ENCODE assay signal across 20 cellular contexts in the genomic region with DNA sequence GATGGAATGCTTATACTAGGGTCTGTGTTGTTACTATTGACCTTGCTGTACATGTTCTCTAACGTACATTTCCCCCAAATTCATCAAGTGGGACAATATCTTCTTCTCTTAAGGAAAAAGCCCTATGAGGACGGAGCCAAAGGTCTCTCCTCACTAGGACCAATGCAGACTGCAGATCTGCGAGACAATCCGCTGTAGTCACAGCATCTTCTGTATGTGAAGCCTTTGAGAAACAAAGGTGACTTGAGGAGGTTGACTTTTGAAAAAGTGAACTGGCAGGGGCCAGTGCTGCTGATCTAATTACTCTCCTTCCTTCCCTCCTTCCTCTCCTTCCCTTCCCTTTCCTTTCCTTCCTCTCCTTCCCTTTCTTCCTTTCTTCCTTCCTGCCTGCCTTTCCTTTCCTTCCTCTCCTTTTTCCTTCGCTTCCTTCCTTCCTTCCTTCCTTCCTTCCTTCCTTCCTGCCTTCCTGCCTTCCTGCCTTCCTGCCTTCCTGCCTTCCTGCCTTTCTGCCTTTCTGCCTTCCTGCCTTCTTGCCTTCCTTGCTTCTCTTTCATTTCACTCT.
DNase-seq lines count a peak whose midpoint lies in the region; ATAC-seq, FAIRE-seq and TF ChIP-seq lines count a peak whose summit lies in the region.
"Had no signal": no experiment of that assay in that cellular context is flagged by ENCODE, and none has a peak within 500 bp of the region (broad histone marks: within the 10 kb centered on the region; RNA-seq: fewer than 3 reads in every experiment).

No MANE protein-coding gene starts in this region.

- no peaks in the 10 kb centered on the region for H4K20me1 ChIP-seq in GM23338 (replicated peaks; ENCODE audit: insufficient read depth)
- no peaks in the 10 kb centered on the region for H4K20me1 ChIP-seq in PC-3 (ENCODE audit: low read length)
- H4K20me1 ChIP-seq in endothelial cell of umbilical vein (replicated peaks; ENCODE audit: control insufficient read depth, extremely low read depth, insufficient read depth, low read length): no peaks in the 10 kb centered on the region
- H4K20me1 ChIP-seq: BLaER1 had no signal

- DNase-seq in GM23338 (ENCODE audit: low spot score) (peak; percentile 21), PC-3 (no peak), endothelial cell of umbilical vein (ENCODE audit: low read depth, low spot score) (no peak), neural crest cell (ENCODE audit: low read depth, low spot score) (no peak), MV-4-11 (lab: John Stamatoyannopoulos, UW) (no peak), HAP-1 (ENCODE audit: low spot score in 2 of 2) (no peak)
- DNase-seq: CD8-positive, alpha-beta memory T cell; DMS79; GM23248; NCI-H1092 treated with DMSO at 0.1 percent for 48 hours; NCI-H1694; NCI-H2227 treated with DMSO at 0.1 percent for 48 hours; NCI-H524; RPMI8226; SIG-M5 had no signal

- POLR2A ChIA-PET in PC-3 (lab: Charles Lee; ENCODE audit: unreplicated experiment): no interaction called here
- POLR2A ChIA-PET in endothelial cell of umbilical vein (lab: Charles Lee): no interaction called here

- H3K4me3 Mint-ChIP-seq in GM23338 (no peak overlapping the region), neural crest cell (no peak overlapping the region)
- H3K4me3 Mint-ChIP-seq: CD8-positive, alpha-beta memory T cell had no signal

- peak overlapping the region; percentile 42; the same call in 1 of the 2 replicates for H3K4me2 ChIP-seq in GM23338
- peak overlapping the region; percentile 55 for H3K4me2 ChIP-seq in PC-3 (ENCODE audit: low read length)
- H3K4me2 ChIP-seq in endothelial cell of umbilical vein (ENCODE audit: insufficient read depth, low read length): no peak overlapping the region
- H3K4me2 ChIP-seq: BLaER1, KMS-11 had no signal

- H3K9me3 ChIP-seq in PC-3 (ENCODE audit: low read length) (no peaks in the 10 kb centered on the region), endothelial cell of umbilical vein (replicated peaks; ENCODE audit: control insufficient read depth, insufficient read depth, low read length) (no peaks in the 10 kb centered on the region), HAP-1 (no peaks in the 10 kb centered on the region)
- H3K9me3 ChIP-seq: BLaER1 had no signal

- H3K27me3 Mint-ChIP-seq in GM23338 (ENCODE audit: insufficient read depth, low read depth, poor library complexity) (peaks cover 1% of the 10 kb centered on the region), neural crest cell (ENCODE audit: low read depth) (no peaks in the 10 kb centered on the region)

- peak; percentile 42 for FAIRE-seq in endothelial cell of umbilical vein (lab: Jason Lieb, UNC)
- FAIRE-seq: D721Med had no signal

- no peaks in the 10 kb centered on the region; the same call in 1 of the 2 replicates for H3K27me3 ChIP-seq in GM23338 (ENCODE audit: insufficient read depth)
- no peaks in the 10 kb centered on the region for H3K27me3 ChIP-seq in PC-3 (ENCODE audit: low read length)
- H3K27me3 ChIP-seq in endothelial cell of umbilical vein (ENCODE audit: control insufficient read depth in 2 of 2, insufficient read depth in 2 of 2, low read length in 2 of 2): no peaks in the 10 kb centered on the region
- H3K27me3 ChIP-seq in HAP-1 (ENCODE audit: low read depth): no peaks in the 10 kb centered on the region
- H3K27me3 ChIP-seq: BLaER1 had no signal

- in situ Hi-C loops in HAP-1 (cut with MboI; ENCODE audit: low sequenced_read_pairs): no loop called here

- H3K9me2 ChIP-seq in GM23338 (ENCODE audit: insufficient read depth) (no peaks in the 10 kb centered on the region), PC-3 (replicated peaks; ENCODE audit: low read length) (no peaks in the 10 kb centered on the region)

- no peaks in the 10 kb centered on the region for H3K9me1 ChIP-seq in endothelial cell of umbilical vein (replicated peaks; ENCODE audit: control insufficient read depth, extremely low read depth, insufficient read depth, low read length)

- H3F3A ChIP-seq in GM23338 (replicated peaks; ENCODE audit: low read depth) (no peaks in the 10 kb centered on the region), PC-3 (ENCODE audit: low read length, unreplicated experiment) (no peaks in the 10 kb centered on the region)

- H3K36me3 ChIP-seq in GM23338 (ENCODE audit: insufficient read depth) (no peaks in the 10 kb centered on the region), PC-3 (ENCODE audit: low read depth, low read length) (no peaks in the 10 kb centered on the region), endothelial cell of umbilical vein (ENCODE audit: control insufficient read depth in 2 of 2, extremely low read depth in 1 of 2, insufficient read depth in 2 of 2, low read length in 2 of 2) (no peaks in the 10 kb centered on the region), HAP-1 (replicated peaks) (no peaks in the 10 kb centered on the region)
- H3K36me3 ChIP-seq: BLaER1 had no signal

- H3K4me1 ChIP-seq in GM23338 (ENCODE audit: insufficient read depth): peaks cover 29% of the 10 kb centered on the region
- H3K4me1 ChIP-seq in PC-3 (ENCODE audit: insufficient read depth, low read length): peaks cover 11% of the 10 kb centered on the region
- H3K4me1 ChIP-seq in endothelial cell of umbilical vein (ENCODE audit: control insufficient read depth, extremely low read depth, insufficient read depth, low read length): peaks cover 18% of the 10 kb centered on the region
- H3K4me1 ChIP-seq in HAP-1: peaks cover 35% of the 10 kb centered on the region
- H3K4me1 ChIP-seq: BLaER1 had no signal

- CTCF ChIA-PET in PC-3 (lab: Charles Lee) (no interaction called here), endothelial cell of umbilical vein (lab: Charles Lee) (no interaction called here)

- H3K27ac Mint-ChIP-seq in GM23338 (no peak overlapping the region), neural crest cell (ENCODE audit: unreplicated experiment) (peak overlapping the region; percentile 71)
- H3K27ac Mint-ChIP-seq: CD8-positive, alpha-beta memory T cell had no signal

- TF ChIP-seq CTCF in GM23338 (conservative IDR thresholded peaks at IDR 0.05; ENCODE audit: low read depth in 2 of 2) (no peak), PC-3 (conservative IDR thresholded peaks at IDR 0.05; ENCODE audit: low read depth, low read length) (no peak), endothelial cell of umbilical vein (IDR thresholded peaks at IDR 0.05; ENCODE audit: extremely low read depth in 1 of 2, insufficient read depth in 1 of 2, low read depth in 1 of 2, low read length in 2 of 2) (no peak), neural crest cell (conservative IDR thresholded peaks at IDR 0.05) (no peak)

- TF ChIP-seq POLR2A in endothelial cell of umbilical vein (IDR thresholded peaks at IDR 0.05; ENCODE audit: low read depth, low read length): no peak

- BruUV-seq in PC-3 (replicated peaks; lab: Mats Ljungman, UMichigan) (no TSS peak), endothelial cell of umbilical vein (replicated peaks; lab: Mats Ljungman, UMichigan) (no TSS peak)

- dilution Hi-C loops in endothelial cell of umbilical vein (cut with MboI; ENCODE audit: extremely low pct_ligation_motif_present, low sequenced_read_pairs): no loop called here

- intact Hi-C loops in PC-3 (cut with micrococcal nuclease): loop anchor here (5.0 kb wide), 1 partner anchor 41 kb away; no protein-coding TSS in a partner anchor
- intact Hi-C loops in endothelial cell of umbilical vein (cut with micrococcal nuclease): no loop called here

- H3K4me3 ChIP-seq in GM23338 (no peak overlapping the region), PC-3 (ENCODE audit: low read length) (no peak overlapping the region), endothelial cell of umbilical vein (replicated peaks in 1 of 3; ENCODE audit: insufficient read depth in 1 of 3, low read depth in 1 of 3, low read length in 3 of 3) (no peak overlapping the region), HAP-1 (no peak overlapping the region)
- H3K4me3 ChIP-seq: BLaER1, GM23248 had no signal

- H3K9me3 Mint-ChIP-seq in GM23338: no peaks in the 10 kb centered on the region
- H3K9me3 Mint-ChIP-seq in neural crest cell: peaks cover 2% of the 10 kb centered on the region

- H3K79me2 ChIP-seq in GM23338 (replicated peaks; ENCODE audit: insufficient read depth) (no peaks in the 10 kb centered on the region), PC-3 (ENCODE audit: low read length) (no peaks in the 10 kb centered on the region), endothelial cell of umbilical vein (ENCODE audit: control insufficient read depth, insufficient read depth, low read length) (no peaks in the 10 kb centered on the region)

- ATAC-seq in GM23338 (peak; percentile 64), PC-3 (no peak; the same call in 1 of the 2 replicates), GM19351 (IDR thresholded peaks at IDR 0.05; ENCODE audit: unreplicated experiment) (no peak), GM18858 (IDR thresholded peaks at IDR 0.05; ENCODE audit: unreplicated experiment) (no peak)

- H2AFZ ChIP-seq in GM23338: no peak overlapping the region
- H2AFZ ChIP-seq in PC-3 (ENCODE audit: low read length): no peak overlapping the region
- no peak overlapping the region for H2AFZ ChIP-seq in endothelial cell of umbilical vein (ENCODE audit: low read depth, low read length)
- H2AFZ ChIP-seq: GM23248 had no signal

- H3K9ac ChIP-seq in PC-3 (ENCODE audit: low read length) (no peak overlapping the region), endothelial cell of umbilical vein (replicated peaks; ENCODE audit: extremely low read depth, insufficient read depth, low read length) (no peak overlapping the region)
- H3K9ac ChIP-seq: BLaER1, GM23248, KMS-11 had no signal

- H3K4me1 Mint-ChIP-seq in GM23338: peaks cover 34% of the 10 kb centered on the region
- peaks cover 27% of the 10 kb centered on the region for H3K4me1 Mint-ChIP-seq in neural crest cell
- H3K4me1 Mint-ChIP-seq: CD8-positive, alpha-beta memory T cell had no signal

- H3K36me3 Mint-ChIP-seq in GM23338 (ENCODE audit: low read depth) (no peaks in the 10 kb centered on the region), neural crest cell (ENCODE audit: low read depth) (peaks cover 2% of the 10 kb centered on the region)
- H3K36me3 Mint-ChIP-seq: CD8-positive, alpha-beta memory T cell had no signal

- peak overlapping the region; percentile 76; the same call in 1 of the 2 replicates for H3K27ac ChIP-seq in GM23338 (ENCODE audit: low read depth)
- peak overlapping the region; percentile 8 for H3K27ac ChIP-seq in PC-3 (ENCODE audit: low read length)
- no peak overlapping the region for H3K27ac ChIP-seq in endothelial cell of umbilical vein (ENCODE audit: insufficient read depth, low read depth, low read length)
- H3K27ac ChIP-seq: BLaER1, GM23248, KMS-11 had no signal

TF ChIP-seq in endothelial cell of umbilical vein, 7 proteins besides CTCF, POLR2A, EP300 and RAD21 (continues in another document):
- no peak for TF ChIP-seq FOS (IDR thresholded peaks at IDR 0.05; ENCODE audit: borderline replicate concordance, insufficient read depth, low read length)
- no peak for TF ChIP-seq GATA2 (IDR thresholded peaks at IDR 0.05; ENCODE audit: insufficient read depth, insufficient read length, low read depth, low read length)
- TF ChIP-seq MYC (IDR thresholded peaks at IDR 0.05; ENCODE audit: low read depth, low read length): no peak
- no peak for TF ChIP-seq JUN (IDR thresholded peaks at IDR 0.05; ENCODE audit: borderline replicate concordance, insufficient read depth, insufficient read length, low read depth)
- TF ChIP-seq EZH2 (IDR thresholded peaks at IDR 0.05; ENCODE audit: borderline replicate concordance, low read depth, low read length, severe bottlenecking): no peak
